23 cellular contexts compared by ENCODE assay signal in genomic region chr21:19256934-19257660, GRCh38.
DNase-seq lines count a peak whose midpoint lies in the region; ATAC-seq and TF ChIP-seq lines count a peak whose summit lies in the region.
"Had no signal": no experiment of that assay in that cellular context is flagged by ENCODE, and none has a peak within 500 bp of the region (broad histone marks: within the 10 kb centered on the region; RNA-seq: fewer than 3 reads in every experiment).

No MANE protein-coding gene starts in this region.

- no peak for TF ChIP-seq EP300 in tibial nerve (IDR thresholded peaks at IDR 0.05)

- H3K9me3 Mint-ChIP-seq in GM23338: no peaks in the 10 kb centered on the region

- no peaks in the 10 kb centered on the region for H3K36me3 Mint-ChIP-seq in GM23338 (ENCODE audit: low read depth)
- H3K36me3 Mint-ChIP-seq: CD8-positive, alpha-beta T cell; IgD-negative memory B cell had no signal

- no peaks in the 10 kb centered on the region for H3F3A ChIP-seq in GM23338 (replicated peaks; ENCODE audit: low read depth)

- H3K4me2 ChIP-seq in GM23338: no peak overlapping the region
- H3K4me2 ChIP-seq: BLaER1 treated with 17β-estradiol and CSF1 and Interleukin-3, amounts not matched to agents 10 nM and 100 nM had no signal

- H3K27ac ChIP-seq in GM23338 (ENCODE audit: low read depth): no peak overlapping the region
- H3K27ac ChIP-seq in cardiac muscle cell: peak overlapping the region; percentile 36
- no peak overlapping the region for H3K27ac ChIP-seq in tibial nerve
- H3K27ac ChIP-seq: BLaER1 treated with 17β-estradiol and CSF1 and Interleukin-3, amounts not matched to agents 10 nM and 100 nM; SK-N-MC had no signal

- no peak for TF ChIP-seq CTCF in GM23338 (conservative IDR thresholded peaks at IDR 0.05; ENCODE audit: low read depth in 2 of 2)
- TF ChIP-seq CTCF in cardiac muscle cell (IDR thresholded peaks at IDR 0.05; ENCODE audit: low read depth, low read length): no peak
- no peak for TF ChIP-seq CTCF in tibial nerve (IDR thresholded peaks at IDR 0.05)

- H4K20me1 ChIP-seq in GM23338 (replicated peaks; ENCODE audit: insufficient read depth): no peaks in the 10 kb centered on the region
- H4K20me1 ChIP-seq: BLaER1 treated with 17β-estradiol and CSF1 and Interleukin-3, amounts not matched to agents 10 nM and 100 nM had no signal

- 92 to 93% methylated on average over 4 of the region's 4 CpGs for WGBS in tibial nerve, 2 donors

- H3K9me2 ChIP-seq in GM23338 (ENCODE audit: insufficient read depth): no peaks in the 10 kb centered on the region

- peak; percentile 38 for DNase-seq in GM23338 (ENCODE audit: low spot score)
- DNase-seq in NCI-H446 treated with DMSO at 0.1 percent for 48 hours (lab: John Stamatoyannopoulos, UW): peak; percentile 99
- peak in 1 of 2 donors; percentile 24 for DNase-seq in cardiac muscle cell (ENCODE audit: low read depth in 1 of 2, low spot score in 1 of 2)
- DNase-seq in iPS-NIHi7 (ENCODE audit: extremely low spot score): peak; percentile 14
- DNase-seq in NCI-H1417 (lab: John Stamatoyannopoulos, UW): no peak
- DNase-seq in tibial nerve (ENCODE audit: low spot score in 2 of 2): no peak
- DNase-seq: Calu3; CD8-positive, alpha-beta T cell; DMS53; EL; GOT3; Karpas-422; NCI-H1436; NCI-H1930; NCI-H2171 treated with DMSO at 0.1 percent for 48 hours; NK-92 treated with Interleukin-12 subunit alpha and Interleukin-12 subunit beta, amount 100 ng/mL, for 24 hours; SHP77 had no signal

- 0 out of 2 replicates have a peak, but pooled peaks cover 3% of the 10 kb centered on the region for H3K4me1 ChIP-seq in GM23338 (ENCODE audit: insufficient read depth)
- H3K4me1 ChIP-seq in cardiac muscle cell (ENCODE audit: low read depth): peaks cover 29% of the 10 kb centered on the region
- no peaks in the 10 kb centered on the region for H3K4me1 ChIP-seq in tibial nerve
- H3K4me1 ChIP-seq: BLaER1 treated with 17β-estradiol and CSF1 and Interleukin-3, amounts not matched to agents 10 nM and 100 nM had no signal

- H3K27me3 ChIP-seq in GM23338 (ENCODE audit: insufficient read depth) (no peaks in the 10 kb centered on the region), cardiac muscle cell (no peaks in the 10 kb centered on the region), tibial nerve (no peaks in the 10 kb centered on the region)
- H3K27me3 ChIP-seq: BLaER1 treated with 17β-estradiol and CSF1 and Interleukin-3, amounts not matched to agents 10 nM and 100 nM had no signal

- H3K9me3 ChIP-seq in cardiac muscle cell (ENCODE audit: low read depth) (peaks cover 4% of the 10 kb centered on the region), tibial nerve (no peaks in the 10 kb centered on the region)
- H3K9me3 ChIP-seq: BLaER1 treated with 17β-estradiol and CSF1 and Interleukin-3, amounts not matched to agents 10 nM and 100 nM had no signal

- no peak overlapping the region for H3K27ac Mint-ChIP-seq in GM23338
- H3K27ac Mint-ChIP-seq: CD8-positive, alpha-beta T cell; IgD-negative memory B cell had no signal

- ATAC-seq in GM23338 (peak; percentile 74), HG03432 (IDR thresholded peaks at IDR 0.05; ENCODE audit: unreplicated experiment) (no peak)
- ATAC-seq: CD8-positive, alpha-beta T cell; GM12878; HCT116 had no signal

- H3K27me3 Mint-ChIP-seq in GM23338 (ENCODE audit: insufficient read depth, low read depth, poor library complexity): peaks cover 1% of the 10 kb centered on the region
- H3K27me3 Mint-ChIP-seq: IgD-negative memory B cell had no signal

- H3K4me1 Mint-ChIP-seq in GM23338: peaks cover 10% of the 10 kb centered on the region
- H3K4me1 Mint-ChIP-seq: IgD-negative memory B cell had no signal

- no peak overlapping the region for H2AFZ ChIP-seq in GM23338

- H3K4me3 Mint-ChIP-seq in GM23338: no peak overlapping the region
- H3K4me3 Mint-ChIP-seq: CD8-positive, alpha-beta T cell; IgD-negative memory B cell had no signal

- H3K4me3 ChIP-seq in GM23338 (no peak overlapping the region), cardiac muscle cell (no peak overlapping the region), tibial nerve (no peak overlapping the region)
- H3K4me3 ChIP-seq: BLaER1 treated with 17β-estradiol and CSF1 and Interleukin-3, amounts not matched to agents 10 nM and 100 nM; GM12878; SK-N-MC had no signal

- no peaks in the 10 kb centered on the region for H3K79me2 ChIP-seq in GM23338 (replicated peaks; ENCODE audit: insufficient read depth)

- no peaks in the 10 kb centered on the region for H3K36me3 ChIP-seq in GM23338 (ENCODE audit: insufficient read depth)
- H3K36me3 ChIP-seq in cardiac muscle cell: no peaks in the 10 kb centered on the region
- H3K36me3 ChIP-seq in tibial nerve: no peaks in the 10 kb centered on the region
- H3K36me3 ChIP-seq: BLaER1 treated with 17β-estradiol and CSF1 and Interleukin-3, amounts not matched to agents 10 nM and 100 nM had no signal

- TF ChIP-seq POLR2A in tibial nerve (IDR thresholded peaks at IDR 0.05): no peak

TF ChIP-seq in GM23338, 12 proteins besides CTCF, POLR2A, EP300 and RAD21 (continues in another document):
- no peak for TF ChIP-seq POLR2AphosphoS5 (IDR thresholded peaks at IDR 0.05; ENCODE audit: low read depth)
- TF ChIP-seq EZH2 (IDR thresholded peaks at IDR 0.05; ENCODE audit: low read depth, unreplicated experiment): no peak
- TF ChIP-seq REST (IDR thresholded peaks at IDR 0.05; ENCODE audit: unreplicated experiment): no peak
- no peak for TF ChIP-seq JUNB (IDR thresholded peaks at IDR 0.05; ENCODE audit: unreplicated experiment)
- TF ChIP-seq ZNF331 (CRISPR knock-in tag; IDR thresholded peaks at IDR 0.05; ENCODE audit: low read depth): no peak

Comparison
In these comparisons a context has a peak if more than half of its experiments do, and no peak if none do; other contexts are left out.
1. DNase-seq: peak in GM23338 (single experiment), NCI-H446 treated with DMSO at 0.1 percent for 48 hours (single experiment) and iPS-NIHi7 (single experiment); none in NCI-H1417 (0 of 3) and tibial nerve (0 of 2).